In the genomic region with DNA sequence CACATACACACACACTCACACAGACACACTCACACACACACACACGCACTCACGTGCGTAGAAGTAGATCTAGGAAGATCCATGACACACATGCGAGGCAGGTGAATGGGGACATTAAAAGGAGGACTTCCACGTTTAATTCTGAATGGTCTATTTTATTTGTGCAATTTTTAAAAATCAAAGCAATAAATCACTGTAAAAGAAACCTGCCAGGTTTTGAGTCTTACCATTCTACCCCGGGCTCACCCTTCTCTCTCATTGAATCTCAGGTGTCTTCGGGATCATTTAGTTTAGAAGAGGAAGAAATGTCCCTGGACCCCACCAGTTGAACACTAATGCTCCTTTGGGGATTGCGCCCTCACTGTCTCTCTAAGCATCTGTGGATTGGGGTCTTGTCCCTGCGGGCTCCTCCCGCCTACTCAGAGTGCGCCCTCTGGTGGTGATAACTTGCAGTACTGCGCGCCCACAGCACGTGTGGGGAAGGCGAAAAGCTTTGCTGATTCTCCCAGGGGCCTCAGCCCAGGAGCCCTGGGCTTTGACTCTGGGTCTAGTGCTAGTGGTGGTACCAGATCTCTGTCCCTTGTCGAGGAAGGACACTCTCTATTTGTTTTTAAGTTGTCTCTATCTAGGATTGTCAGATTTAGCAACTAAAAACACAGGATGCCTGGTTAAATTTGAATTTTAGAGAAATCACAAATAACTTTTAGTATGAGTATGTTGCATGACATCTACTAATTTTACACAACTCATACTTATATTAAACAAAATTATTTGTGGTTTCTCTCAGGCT, we compare ENCODE assay signal across 8 cellular contexts. TPM values are rescaled to one million over a fixed set of nuclear protein-coding genes. Genes with fewer than 3 reads are reported as not detected.
DNase-seq lines count a peak whose midpoint lies in the region; ATAC-seq and TF ChIP-seq lines count a peak whose summit lies in the region.

No MANE protein-coding gene starts in this region.

- H3K27ac Mint-ChIP-seq in activated CD4-positive, alpha-beta T cell treated with anti-CD3 and anti-CD28 coated beads, Interleukin-2, amount 10 ng/mL, durations not matched to agents 24 days and 14 days, result no peak overlapping the region
- no peak overlapping the region for H3K27ac Mint-ChIP-seq in endothelial cell (ENCODE audit: unreplicated experiment)
- H3K27ac Mint-ChIP-seq in osteocyte (ENCODE audit: unreplicated experiment), result peak overlapping the region; percentile 73

- H3K36me3 ChIP-seq in DND-41 (ENCODE audit: insufficient read depth, low read length), result no peaks in the 10 kb centered on the region

- no peak overlapping the region for H3K4me2 ChIP-seq in DND-41 (ENCODE audit: insufficient read depth, low read length)

- H3K79me2 ChIP-seq in DND-41 (ENCODE audit: insufficient read depth, low read length), result no peaks in the 10 kb centered on the region

- peaks cover 6% of the 10 kb centered on the region for H3K9me3 Mint-ChIP-seq in activated CD4-positive, alpha-beta T cell treated with anti-CD3 and anti-CD28 coated beads, Interleukin-2, amount 10 ng/mL, durations not matched to agents 24 days and 14 days
- H3K9me3 Mint-ChIP-seq in endothelial cell (ENCODE audit: unreplicated experiment), result peaks cover 5% of the 10 kb centered on the region
- peaks cover 5% of the 10 kb centered on the region for H3K9me3 Mint-ChIP-seq in osteocyte (ENCODE audit: unreplicated experiment)

- H3K4me1 Mint-ChIP-seq in activated CD4-positive, alpha-beta T cell treated with anti-CD3 and anti-CD28 coated beads, Interleukin-2, amount 10 ng/mL, durations not matched to agents 24 days and 14 days, result no peaks in the 10 kb centered on the region
- H3K4me1 Mint-ChIP-seq in endothelial cell (ENCODE audit: unreplicated experiment) (peaks cover 16% of the 10 kb centered on the region), osteocyte (ENCODE audit: unreplicated experiment) (peaks cover 44% of the 10 kb centered on the region)

- no peaks in the 10 kb centered on the region for H3K4me1 ChIP-seq in DND-41 (ENCODE audit: insufficient read depth, low read length)

- ATAC-seq in DND-41 (ENCODE audit: insufficient read depth, low read depth) (peak; percentile 97), HG03521 (IDR thresholded peaks at IDR 0.05; ENCODE audit: unreplicated experiment) (no peak), GM18873 (IDR thresholded peaks at IDR 0.05; ENCODE audit: low FRiP score, unreplicated experiment) (no peak)

- peaks cover 11% of the 10 kb centered on the region for H3K9me3 ChIP-seq in DND-41 (ENCODE audit: insufficient read depth, low read length, severe bottlenecking)

- H3K27me3 ChIP-seq in DND-41 (ENCODE audit: insufficient read depth, low read length, poor library complexity), result no peaks in the 10 kb centered on the region

- no peaks in the 10 kb centered on the region for H3K27me3 Mint-ChIP-seq in activated CD4-positive, alpha-beta T cell treated with anti-CD3 and anti-CD28 coated beads, Interleukin-2, amount 10 ng/mL, durations not matched to agents 24 days and 14 days
- H3K27me3 Mint-ChIP-seq in endothelial cell (ENCODE audit: unreplicated experiment), result peaks cover 10% of the 10 kb centered on the region
- no peaks in the 10 kb centered on the region for H3K27me3 Mint-ChIP-seq in osteocyte (ENCODE audit: unreplicated experiment)

- H3K36me3 Mint-ChIP-seq in activated CD4-positive, alpha-beta T cell treated with anti-CD3 and anti-CD28 coated beads, Interleukin-2, amount 10 ng/mL, durations not matched to agents 24 days and 14 days (ENCODE audit: low read depth), result no peaks in the 10 kb centered on the region
- H3K36me3 Mint-ChIP-seq in endothelial cell (ENCODE audit: low read depth, unreplicated experiment) (peaks cover 13% of the 10 kb centered on the region), osteocyte (ENCODE audit: unreplicated experiment) (peaks cover 5% of the 10 kb centered on the region)

- intact Hi-C loops in activated CD4-positive, alpha-beta T cell treated with anti-CD3 and anti-CD28 coated beads, Interleukin-2, amount 10 ng/mL, durations not matched to agents 24 days and 14 days (cut with micrococcal nuclease), result no loop called here

- TF ChIP-seq CTCF in DND-41 (IDR thresholded peaks at IDR 0.05; ENCODE audit: borderline replicate concordance, extremely low read depth, low read length, poor library complexity, severe bottlenecking) (peak; percentile 93), endothelial cell (IDR thresholded peaks at IDR 0.05; ENCODE audit: unreplicated experiment) (peak; percentile 90), osteocyte (IDR thresholded peaks at IDR 0.05) (peak; percentile 72)

- H4K20me1 ChIP-seq in DND-41 (ENCODE audit: insufficient read depth, low read length), result no peaks in the 10 kb centered on the region

- H3K27ac ChIP-seq in DND-41 (ENCODE audit: low read length), result no peak overlapping the region

- H3K4me3 Mint-ChIP-seq in activated CD4-positive, alpha-beta T cell treated with anti-CD3 and anti-CD28 coated beads, Interleukin-2, amount 10 ng/mL, durations not matched to agents 24 days and 14 days, result no peak overlapping the region
- no peak overlapping the region for H3K4me3 Mint-ChIP-seq in endothelial cell (ENCODE audit: unreplicated experiment)
- H3K4me3 Mint-ChIP-seq in osteocyte (ENCODE audit: unreplicated experiment), result no peak overlapping the region

- no peak overlapping the region for H3K4me3 ChIP-seq in DND-41 (ENCODE audit: low read depth in 1 of 2, low read length in 2 of 2)

- no peak overlapping the region for H2AFZ ChIP-seq in DND-41 (ENCODE audit: low read depth, low read length)

- DNase-seq in DND-41 (peak; percentile 75), HPDE6-E6E7 (ENCODE audit: extremely low spot score) (peak; percentile 22), endothelial cell (ENCODE audit: low spot score) (peak; percentile 79), osteocyte (ENCODE audit: extremely low spot score, unreplicated experiment) (no peak), SIG-M5 (lab: John Stamatoyannopoulos, UW) (no peak)
- DNase-seq in activated CD4-positive, alpha-beta T cell treated with anti-CD3 and anti-CD28 coated beads, Interleukin-2, amount 10 ng/mL, durations not matched to agents 24 days and 14 days, result peak; percentile 86

- H3K9ac ChIP-seq in DND-41 (ENCODE audit: low read depth, low read length), result no peak overlapping the region

RNA-seq across cellular contexts. Expression of a gene that starts 34.8 kb away (rescaled TPM):
- total RNA-seq in activated CD4-positive, alpha-beta T cell treated with anti-CD3 and anti-CD28 coated beads, Interleukin-2, amount 10 ng/mL, durations not matched to agents 24 days and 14 days, result 31.2 and 32.6 TPM in 2 replicates
- total RNA-seq in endothelial cell (ENCODE audit: unreplicated experiment), result 76.7 TPM
- 64.6 and 70.7 TPM in 2 replicates for total RNA-seq in osteocyte

Comparison
In these comparisons a context has a peak if more than half of its experiments do, and no peak if none do; other contexts are left out.
1. DNase-seq: peak in DND-41 (single experiment), HPDE6-E6E7 (single experiment), activated CD4-positive, alpha-beta T cell treated with anti-CD3 and anti-CD28 coated beads, Interleukin-2, amount 10 ng/mL, durations not matched to agents 24 days and 14 days (single experiment) and endothelial cell (single experiment); none in osteocyte (single experiment) and SIG-M5 (single experiment).
2. Peak in every context shown above with its lines, with median percentiles within 50 percentile points of each other: CTCF ChIP-seq.